In genomic region chr11:35152575-35152974, GRCh38 we compare ENCODE assay signal across 18 cellular contexts. TPM values are rescaled to one million over a fixed set of nuclear protein-coding genes. Genes with fewer than 3 reads are reported as not detected.
DNase-seq lines count a peak whose midpoint lies in the region; ATAC-seq, FAIRE-seq and TF ChIP-seq lines count a peak whose summit lies in the region.
"Had no signal": no experiment of that assay in that cellular context is flagged by ENCODE, and none has a peak within 500 bp of the region (broad histone marks: within the 10 kb centered on the region; RNA-seq: fewer than 3 reads in every experiment).

No MANE protein-coding gene starts in this region.

- peaks cover 96% of the 10 kb centered on the region for H3K4me1 Mint-ChIP-seq in activated naive CD4-positive, alpha-beta T cell treated with anti-CD3 and anti-CD28 coated beads for 36 hours (ENCODE audit: low read depth)
- H3K4me1 Mint-ChIP-seq in effector memory CD8-positive, alpha-beta T cell (ENCODE audit: low read depth in 2 of 2): peaks cover 72 to 92% of the 10 kb centered on the region in 2 donors
- H3K4me1 Mint-ChIP-seq in stimulated activated naive CD8-positive, alpha-beta T cell treated with anti-CD3 and anti-CD28 coated beads, Interleukin-15, amount 100 ng/mL, for 72 hours: peaks cover 99% of the 10 kb centered on the region

- FAIRE-seq in GM12891 (lab: Jason Lieb, UNC): no peak
- FAIRE-seq: HepG2, pancreas had no signal

- no peak overlapping the region for H2AFZ ChIP-seq in OCI-LY3 (ENCODE audit: low read depth, low read length)

- no peak for TF ChIP-seq POLR2A in right lobe of liver (IDR thresholded peaks at IDR 0.05)
- no peak for TF ChIP-seq POLR2A in GM12891 (IDR thresholded peaks at IDR 0.05; ENCODE audit: low read depth, low read length)

- H3K9ac ChIP-seq in OCI-LY3 (ENCODE audit: low read length): no peak overlapping the region

- peaks cover 99% of the 10 kb centered on the region for H4K20me1 ChIP-seq in OCI-LY3 (ENCODE audit: insufficient read depth, low read length)

- peaks cover 62% of the 10 kb centered on the region for H3K36me3 Mint-ChIP-seq in activated naive CD4-positive, alpha-beta T cell treated with anti-CD3 and anti-CD28 coated beads for 36 hours (ENCODE audit: low read depth)
- H3K36me3 Mint-ChIP-seq in effector memory CD8-positive, alpha-beta T cell (ENCODE audit: insufficient read depth): peaks cover 99% of the 10 kb centered on the region

- no peaks in the 10 kb centered on the region for H3K27me3 Mint-ChIP-seq in activated naive CD4-positive, alpha-beta T cell treated with anti-CD3 and anti-CD28 coated beads for 36 hours (ENCODE audit: low read depth)
- no peaks in the 10 kb centered on the region for H3K27me3 Mint-ChIP-seq in effector memory CD8-positive, alpha-beta T cell
- no peaks in the 10 kb centered on the region for H3K27me3 Mint-ChIP-seq in stimulated activated naive CD8-positive, alpha-beta T cell treated with anti-CD3 and anti-CD28 coated beads, Interleukin-15, amount 100 ng/mL, for 72 hours

- H3K27ac Mint-ChIP-seq in activated naive CD4-positive, alpha-beta T cell treated with anti-CD3 and anti-CD28 coated beads for 36 hours: peak overlapping the region; percentile 82
- H3K27ac Mint-ChIP-seq in effector memory CD8-positive, alpha-beta T cell: peak overlapping the region; percentile 83 to 100
- peak overlapping the region in 1 of 2 donors; percentile 86 for H3K27ac Mint-ChIP-seq in stimulated activated naive CD8-positive, alpha-beta T cell treated with anti-CD3 and anti-CD28 coated beads, Interleukin-15, amount 100 ng/mL, for 72 hours

- H3K4me2 ChIP-seq in OCI-LY3 (ENCODE audit: low read length): peak overlapping the region; percentile 8

- peaks cover 87% of the 10 kb centered on the region for H3K36me3 ChIP-seq in OCI-LY3 (replicated peaks; ENCODE audit: low read depth, low read length)
- H3K36me3 ChIP-seq in right lobe of liver: no peaks in the 10 kb centered on the region
- H3K36me3 ChIP-seq: pancreas, WERI-Rb-1 had no signal

- H3K27me3 ChIP-seq in OCI-LY3 (ENCODE audit: low read depth, low read length): no peaks in the 10 kb centered on the region
- no peaks in the 10 kb centered on the region for H3K27me3 ChIP-seq in right lobe of liver
- H3K27me3 ChIP-seq: pancreas had no signal

- H3K4me3 Mint-ChIP-seq in activated naive CD4-positive, alpha-beta T cell treated with anti-CD3 and anti-CD28 coated beads for 36 hours: no peak overlapping the region
- H3K4me3 Mint-ChIP-seq in effector memory CD8-positive, alpha-beta T cell: peak overlapping the region; percentile 5 to 69
- peak overlapping the region; percentile 9 to 40 for H3K4me3 Mint-ChIP-seq in stimulated activated naive CD8-positive, alpha-beta T cell treated with anti-CD3 and anti-CD28 coated beads, Interleukin-15, amount 100 ng/mL, for 72 hours

- CTCF ChIA-PET in activated naive CD4-positive, alpha-beta T cell treated with anti-CD3 and anti-CD28 coated beads for 36 hours (lab: Charles Lee): interaction anchor here (1.8 kb wide), 1 partner anchor 11 kb away, joined by 21 read pairs; no protein-coding TSS in a partner anchor
- CTCF ChIA-PET in GM10248 (lab: Yijun Ruan, JAX): interaction anchor here (1.1 to 1.7 kb wide), 3 partner anchors 10 to 13 kb away, joined by 3 to 4 read pairs (median 3); no protein-coding TSS in a partner anchor

- H3K4me1 ChIP-seq in OCI-LY3 (ENCODE audit: low read length) (peaks cover 97% of the 10 kb centered on the region), right lobe of liver (peaks cover 0 to 7% (median 0%) of the 10 kb centered on the region in 4 donors)

- DNase-seq in activated naive CD4-positive, alpha-beta T cell treated with anti-CD3 and anti-CD28 coated beads for 36 hours: no peak
- DNase-seq in activated naive CD4-positive, alpha-beta T cell treated with Interleukin-2 at 50 U/mL for 16 hours: no peak
- DNase-seq in effector memory CD8-positive, alpha-beta T cell: no peak
- DNase-seq in stimulated activated naive CD8-positive, alpha-beta T cell treated with anti-CD3 and anti-CD28 coated beads, Interleukin-15, amount 100 ng/mL, for 72 hours: no peak
- DNase-seq in GM10248 (ENCODE audit: extremely low spot score): no peak
- DNase-seq in right lobe of liver: no peak
- no peak for DNase-seq in GM12891 (ENCODE audit: insufficient read length, low spot score)
- DNase-seq: central memory CD4-positive, alpha-beta T cell; COR-L47; left cardiac atrium; MM.1S; mucosa of descending colon; pancreas; stimulated activated CD4-positive, alpha-beta T cell treated with anti-CD3 and anti-CD28 coated beads, Interleukin-2, amount 100 ng/mL, for 24 hours; WERI-Rb-1 had no signal

- H3K9me3 ChIP-seq in OCI-LY3 (ENCODE audit: insufficient read depth, low read length): no peaks in the 10 kb centered on the region
- H3K9me3 ChIP-seq in right lobe of liver: no peaks in the 10 kb centered on the region
- H3K9me3 ChIP-seq: mucosa of descending colon, pancreas had no signal

- no peaks in the 10 kb centered on the region for H3K9me3 Mint-ChIP-seq in activated naive CD4-positive, alpha-beta T cell treated with anti-CD3 and anti-CD28 coated beads for 36 hours
- no peaks in the 10 kb centered on the region for H3K9me3 Mint-ChIP-seq in effector memory CD8-positive, alpha-beta T cell
- H3K9me3 Mint-ChIP-seq in stimulated activated naive CD8-positive, alpha-beta T cell treated with anti-CD3 and anti-CD28 coated beads, Interleukin-15, amount 100 ng/mL, for 72 hours: peaks cover 0 to 20% of the 10 kb centered on the region in 2 donors

- H3K27ac ChIP-seq in OCI-LY3 (ENCODE audit: low read length) (no peak overlapping the region), right lobe of liver (no peak overlapping the region)
- H3K27ac ChIP-seq: pancreas, WERI-Rb-1 had no signal

- H3K4me3 ChIP-seq in OCI-LY3 (ENCODE audit: low read length) (no peak overlapping the region), right lobe of liver (no peak overlapping the region)
- H3K4me3 ChIP-seq: mucosa of descending colon, pancreas had no signal

- ATAC-seq in effector memory CD8-positive, alpha-beta T cell (replicated peaks): no peak
- no peak for ATAC-seq in stimulated activated naive CD8-positive, alpha-beta T cell treated with anti-CD3 and anti-CD28 coated beads, Interleukin-15, amount 100 ng/mL, for 72 hours
- ATAC-seq in right lobe of liver: no peak
- ATAC-seq: HepG2, left cardiac atrium, mucosa of descending colon, Right ventricle myocardium inferior had no signal

- TF ChIP-seq CTCF in OCI-LY3 (IDR thresholded peaks at IDR 0.05; ENCODE audit: low read depth, low read length) (no peak), GM10248 (IDR thresholded peaks at IDR 0.05; ENCODE audit: control extremely low read depth, extremely low read depth, low read depth, missing control alignments) (no peak), right lobe of liver (IDR thresholded peaks at IDR 0.05) (no peak)

- POLR2A ChIA-PET in GM10248 (lab: Yijun Ruan, JAX): no interaction called here

- 93% methylated on average over 3 of the region's 3 CpGs for WGBS in right lobe of liver (ENCODE audit: insufficient coverage, low coverage, low lambda C conversion rate, missing lambda C conversion rate)

- intact Hi-C loops in activated naive CD4-positive, alpha-beta T cell treated with anti-CD3 and anti-CD28 coated beads for 36 hours (cut with micrococcal nuclease): no loop called here
- intact Hi-C loops in right lobe of liver (cut with DNase I): no loop called here

- peaks cover 100% of the 10 kb centered on the region for H3K79me2 ChIP-seq in OCI-LY3 (ENCODE audit: low read length)

TF ChIP-seq in GM12891, 5 proteins besides CTCF, POLR2A, EP300 and RAD21:
- TF ChIP-seq PAX5 (IDR thresholded peaks at IDR 0.05; ENCODE audit: insufficient read depth, low read length, severe bottlenecking): no peak
- TF ChIP-seq POLR2AphosphoS5 (IDR thresholded peaks at IDR 0.05; ENCODE audit: low read depth, low read length): no peak
- TF ChIP-seq POU2F2 (IDR thresholded peaks at IDR 0.05; ENCODE audit: low read depth, low read length): no peak
- TF ChIP-seq SPI1 (IDR thresholded peaks at IDR 0.05; ENCODE audit: low read depth, low read length): no peak
- no peak for TF ChIP-seq TAF1 (IDR thresholded peaks at IDR 0.05; ENCODE audit: low read depth, low read length)

RNA-seq across cellular contexts. Expression of gene CD44, which starts 13.6 kb away (rescaled TPM):
- 100 to 1,000 TPM; 389 to 405 TPM for total RNA-seq in activated naive CD4-positive, alpha-beta T cell treated with anti-CD3 and anti-CD28 coated beads for 36 hours
- total RNA-seq in right lobe of liver: 10 to 100 TPM; 12.2 to 64.1 (median 22.9) TPM
- 726 TPM for polyA plus RNA-seq in GM12891 (2012; ENCODE audit: low read depth, missing spikeins)

Comparison
In these comparisons a context has a peak if more than half of its experiments do, and no peak if none do; other contexts are left out.
1. RNA of gene CD44, which starts 13.6 kb away (total RNA-seq): 389 to 405 TPM in activated naive CD4-positive, alpha-beta T cell treated with anti-CD3 and anti-CD28 coated beads for 36 hours; 12.2 to 64.1 TPM in right lobe of liver; every median in the first group is over 4 times any median in the second.